Comparison of ENCODE assay signal across 1 cellular context in genomic region chr14:63633801-63634200, GRCh38.
TF ChIP-seq lines count a peak whose summit lies in the region.

No MANE protein-coding gene starts in this region.

TF ChIP-seq in H1, 55 proteins besides CTCF, POLR2A, EP300 and RAD21 (continued from another document):
- TF ChIP-seq, protein P1, sequence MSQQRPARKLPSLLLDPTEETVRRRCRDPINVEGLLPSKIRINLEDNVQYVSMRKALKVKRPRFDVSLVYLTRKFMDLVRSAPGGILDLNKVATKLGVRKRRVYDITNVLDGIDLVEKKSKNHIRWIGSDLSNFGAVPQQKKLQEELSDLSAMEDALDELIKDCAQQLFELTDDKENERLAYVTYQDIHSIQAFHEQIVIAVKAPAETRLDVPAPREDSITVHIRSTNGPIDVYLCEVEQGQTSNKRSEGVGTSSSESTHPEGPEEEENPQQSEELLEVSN (IDR thresholded peaks at IDR 0.05) = no peak
